Comparison of ENCODE assay signal across 1 cellular context in genomic region chr6:42745638-42746451, GRCh38.
A peak's percentile ranks its signal among the peaks of the same experiment; 100 is the strongest.
TF ChIP-seq lines count a peak whose summit lies in the region.

TSS of gene TBCC (minus strand) at chr6:42746103. CDS start at chr6:42746073, 30 bp downstream.

TF ChIP-seq in K562, 482 proteins besides CTCF, POLR2A, EP300 and RAD21 (continued from another document and continues in another):
- TF ChIP-seq GTF2B (IDR thresholded peaks at IDR 0.05; ENCODE audit: extremely low read depth, insufficient read length) (peak; percentile 7), JUND (IDR thresholded peaks at IDR 0.05; ENCODE audit: borderline replicate concordance, low read depth, low read length) (peak; percentile 74), JUND (tag; IDR thresholded peaks at IDR 0.05; ENCODE audit: borderline replicate concordance, low read depth, low read length) (peak; percentile 55; the same call in 1 of the 3 replicates), CBFA2T3 (IDR thresholded peaks at IDR 0.05) (no peak), ZNF408 (CRISPR knock-in tag; IDR thresholded peaks at IDR 0.05; ENCODE audit: low read depth) (no peak), E2F5 (CRISPR knock-in tag; IDR thresholded peaks at IDR 0.05) (peak; percentile 85; the same call in 1 of the 2 replicates), FOXP1 (CRISPR knock-in tag; IDR thresholded peaks at IDR 0.05) (no peak; the same call in 1 of the 2 replicates), CHD7 (IDR thresholded peaks at IDR 0.05; ENCODE audit: low read depth, low read length) (no peak), HCFC1 (IDR thresholded peaks at IDR 0.05; ENCODE audit: low read depth, low read length) (peak; percentile 70), TEAD1 (CRISPR knock-in tag; IDR thresholded peaks at IDR 0.05) (0 out of 4 replicates have a peak, but pooled peaks of 1 of the 2 experiments have one; percentile 28), CHCHD3 (CRISPR knock-in tag; IDR thresholded peaks at IDR 0.05) (no peak), MXI1 (IDR thresholded peaks at IDR 0.05; ENCODE audit: low read depth, low read length) (peak; percentile 48; the same call in 1 of the 2 replicates), ZNF699 (CRISPR knock-in tag; IDR thresholded peaks at IDR 0.05; ENCODE audit: insufficient replicate concordance) (no peak), CREM (IDR thresholded peaks at IDR 0.05; ENCODE audit: low read depth) (peak; percentile 93), GABPA (tag; conservative IDR thresholded peaks at IDR 0.05; ENCODE audit: low read depth) (peak; percentile 68), NFYB (IDR thresholded peaks at IDR 0.05; ENCODE audit: extremely low read depth, insufficient read length) (peak; percentile 18), TAF7 (tag; IDR thresholded peaks at IDR 0.05) (peak; percentile 98), POLR2H (tag; IDR thresholded peaks at IDR 0.05; ENCODE audit: low read depth) (peak; percentile 93), DDX20 (tag; IDR thresholded peaks at IDR 0.05; ENCODE audit: low read depth) (no peak), BHLHE40 (IDR thresholded peaks at IDR 0.05; ENCODE audit: low read length) (peak; percentile 4; the same call in 1 of the 2 replicates), TEAD4 (IDR thresholded peaks at IDR 0.05; ENCODE audit: low read length) (peak; percentile 41; the same call in 1 of the 2 replicates), TEAD4 (CRISPR knock-in tag; IDR thresholded peaks at IDR 0.05; ENCODE audit: borderline replicate concordance) (peak; percentile 58; the same call in 1 of the 2 replicates), SMARCA4 (IDR thresholded peaks at IDR 0.05) (peak; percentile 21; the same call in 1 of the 2 replicates), RBM25 (IDR thresholded peaks at IDR 0.05; ENCODE audit: low read depth, low read length, severe bottlenecking) (no peak), TAF9B (IDR thresholded peaks at IDR 0.05; ENCODE audit: partially characterized antibody) (peak; percentile 97), USF1 (CRISPR knock-in tag; IDR thresholded peaks at IDR 0.05) (no peak), ZNF184 (CRISPR knock-in tag; IDR thresholded peaks at IDR 0.05) (no peak), LEF1 (IDR thresholded peaks at IDR 0.05) (no peak), USF2 (CRISPR knock-in tag; IDR thresholded peaks at IDR 0.05) (0 out of 2 replicates have a peak, but pooled peaks have one; percentile 7), FIP1L1 (IDR thresholded peaks at IDR 0.05; ENCODE audit: low read depth, low read length, poor library complexity, severe bottlenecking) (peak; percentile 59), NEUROD1 (IDR thresholded peaks at IDR 0.05; ENCODE audit: borderline replicate concordance, low read depth, low read length, partially characterized antibody) (peak; percentile 72), ZFX (CRISPR knock-in tag; IDR thresholded peaks at IDR 0.05) (peak; percentile 90), CEBPG (CRISPR knock-in tag; IDR thresholded peaks at IDR 0.05) (peak; percentile 33), CEBPG (tag; conservative IDR thresholded peaks at IDR 0.05 in 1 of 2, IDR thresholded peaks at IDR 0.05 in 1 of 2) (no peak; a peak in 1 of 4 replicates), PHF21A (IDR thresholded peaks at IDR 0.05; ENCODE audit: borderline replicate concordance, low read depth) (no peak), TBL1XR1 (IDR thresholded peaks at IDR 0.05; ENCODE audit: low read length in 2 of 2) (peak; percentile 44 to 49; a peak in 3 of 4 replicates), NKRF (IDR thresholded peaks at IDR 0.05; ENCODE audit: borderline replicate concordance) (peak; percentile 57), AFF4 (CRISPR knock-in tag; IDR thresholded peaks at IDR 0.05) (0 out of 2 replicates have a peak, but pooled peaks have one; percentile 77)
